In genomic region chr3:170222647-170223541, GRCh38 we compare ENCODE assay signal across 8 cellular contexts. TPM values are rescaled to one million over a fixed set of nuclear protein-coding genes. Genes with fewer than 3 reads are reported as not detected.
DNase-seq lines count a peak whose midpoint lies in the region; ATAC-seq, FAIRE-seq and TF ChIP-seq lines count a peak whose summit lies in the region.

No MANE protein-coding gene starts in this region.

- H3K27ac ChIP-seq in HL-60 (replicated peaks) (peak overlapping the region; percentile 99), small intestine (ENCODE audit: low read depth in 1 of 2, low read length in 1 of 2) (peak overlapping the region; percentile 72 to 89)

- H3K4me1 Mint-ChIP-seq in Caco-2 (ENCODE audit: low read depth, unreplicated experiment) (no peaks in the 10 kb centered on the region), brain (peaks cover 52% of the 10 kb centered on the region)

- TF ChIP-seq CTCF in Caco-2 (IDR thresholded peaks at IDR 0.05; ENCODE audit: insufficient read depth in 1 of 2, low read depth in 1 of 2, low read length in 1 of 2, severe bottlenecking in 1 of 2, unreplicated experiment in 1 of 2) (no peak), HL-60 (IDR thresholded peaks at IDR 0.05; ENCODE audit: insufficient read depth, low read length) (no peak), brain (conservative IDR thresholded peaks at IDR 0.05) (no peak)

- peak overlapping the region; percentile 91 for H3K4me3 ChIP-seq in Caco-2 (ENCODE audit: low read depth, low read length)
- H3K4me3 ChIP-seq in HL-60 (replicated peaks; ENCODE audit: insufficient read depth, low read length) = peak overlapping the region; percentile 93
- peak overlapping the region; percentile 84 to 93 for H3K4me3 ChIP-seq in small intestine (ENCODE audit: low read depth in 1 of 2, low read length in 2 of 2)

- H3K4me1 ChIP-seq in Caco-2 (0 out of 2 replicates have a peak, but pooled peaks cover 5% of the 10 kb centered on the region), small intestine (ENCODE audit: control insufficient read depth in 2 of 2, insufficient read depth in 1 of 2, low read depth in 1 of 2, low read length in 1 of 2) (no peaks in the 10 kb centered on the region)

- H3K27ac Mint-ChIP-seq in Caco-2 (ENCODE audit: unreplicated experiment) (peak overlapping the region; percentile 99), brain (peak overlapping the region; percentile 87 to 100 (median 95))

- peaks cover 5% of the 10 kb centered on the region; the same call in 1 of the 2 replicates for H3K9me3 ChIP-seq in Caco-2
- H3K9me3 ChIP-seq in small intestine (ENCODE audit: control insufficient read depth, low read depth) = no peaks in the 10 kb centered on the region

- H3K4me3 Mint-ChIP-seq in Caco-2 (ENCODE audit: unreplicated experiment) = peak overlapping the region; percentile 88
- H3K4me3 Mint-ChIP-seq in brain = peak overlapping the region; percentile 93 to 97 (median 96)

- H3K36me3 Mint-ChIP-seq in Caco-2 (ENCODE audit: insufficient read depth, unreplicated experiment) (peaks cover 6% of the 10 kb centered on the region), brain (no peaks in the 10 kb centered on the region)

- H3K36me3 ChIP-seq in Caco-2 (ENCODE audit: control insufficient read depth, insufficient read depth, low read length) (no peaks in the 10 kb centered on the region), small intestine (ENCODE audit: control insufficient read depth in 2 of 2, insufficient read depth in 2 of 2, low read length in 2 of 2) (no peaks in the 10 kb centered on the region)

- DNase-seq in Caco-2 (peak in 1 of 2 experiments; percentile 55), HL-60 (ENCODE audit: low read depth in 1 of 2, low spot score in 1 of 2) (peak in 1 of 2 experiments; percentile 9), SW480 (ENCODE audit: low spot score) (peak; percentile 57), iPS-NIHi7 (ENCODE audit: extremely low spot score) (peak; percentile 77), small intestine (peak; percentile 43), NCI-H128 (lab: John Stamatoyannopoulos, UW; ENCODE audit: unreplicated experiment) (no peak)

- POLR2A ChIA-PET in Caco-2 (lab: Charles Lee) = interaction anchor here (0.6 kb wide), 2 partner anchors 58 to 646 kb away, joined by 3 read pairs; no protein-coding TSS in a partner anchor

- H3K27me3 Mint-ChIP-seq in Caco-2 (ENCODE audit: insufficient read depth, unreplicated experiment) (no peaks in the 10 kb centered on the region), brain (peaks cover 16% of the 10 kb centered on the region)

- intact Hi-C loops in Caco-2 (cut with micrococcal nuclease; ENCODE audit: unreplicated experiment) = loop anchor here (1.0 to 2.0 kb wide), 3 partner anchors 16 to 134 kb away; partner anchors contain the start of genes PHC3 and SKIL

- CTCF ChIA-PET in Caco-2 (lab: Charles Lee) = interaction anchor here (0.6 kb wide), 1 partner anchor 29 kb away, joined by 3 read pairs; no protein-coding TSS in a partner anchor

- H3K27me3 ChIP-seq in Caco-2 (replicated peaks; ENCODE audit: control insufficient read depth, insufficient read depth, low read length) (no peaks in the 10 kb centered on the region), HL-60 (ENCODE audit: insufficient read depth, poor library complexity, severe bottlenecking) (no peaks in the 10 kb centered on the region), small intestine (ENCODE audit: control insufficient read depth in 2 of 2, insufficient read depth in 2 of 2, low read length in 2 of 2) (no peaks in the 10 kb centered on the region)

- peak; percentile 23 for ATAC-seq in GM19438 (IDR thresholded peaks at IDR 0.05; ENCODE audit: low read depth, unreplicated experiment)

- no peak for FAIRE-seq in small intestine (lab: Jason Lieb, UNC)

- 1 to 2% (median 2%) methylated on average over 36 to 42 of the region's 42 CpGs for WGBS in small intestine, 3 donors

- H3K9me3 Mint-ChIP-seq in Caco-2 (ENCODE audit: unreplicated experiment) (no peaks in the 10 kb centered on the region), brain (peaks cover 0 to 10% (median 0%) of the 10 kb centered on the region in 5 experiments)

- BruUV-seq in Caco-2 (replicated peaks; lab: Mats Ljungman, UMichigan) = TSS peak; percentile 33

RNA-seq across cellular contexts. Expression of gene PRKCI, which starts 0.7 kb away (rescaled TPM):
- total RNA-seq in Caco-2 (2022) = 44.2 and 45.8 TPM in 2 replicates
- polyA plus RNA-seq in brain (ENCODE audit: insufficient read depth, low read depth, low replicate concordance) (5.7 TPM), small intestine (10 to 100 TPM; 13.2 to 15.6 (median 13.9) TPM)

RNA-seq across cellular contexts. Expression of gene PHC3, which starts 41.4 kb away (rescaled TPM):
- total RNA-seq in Caco-2 (2022) = 29.8 and 37.7 TPM in 2 replicates
- 5.3 TPM for polyA plus RNA-seq in brain (ENCODE audit: insufficient read depth, low read depth, low replicate concordance)
- polyA plus RNA-seq in small intestine = 1 to 10 TPM; 2.5 to 5.5 (median 3.0) TPM
